In genomic region chr7:20595971-20596370, GRCh38 we compare ENCODE assay signal across 23 cellular contexts. TPM values are rescaled to one million over a fixed set of nuclear protein-coding genes. Genes with fewer than 3 reads are reported as not detected.
A peak's percentile ranks its signal among the peaks of the same experiment; 100 is the strongest.
DNase-seq lines count a peak whose midpoint lies in the region; TF ChIP-seq lines count a peak whose summit lies in the region.
"Had no signal": no experiment of that assay in that cellular context is flagged by ENCODE, and none has a peak within 500 bp of the region (broad histone marks: within the 10 kb centered on the region; RNA-seq: fewer than 3 reads in every experiment).

No MANE protein-coding gene starts in this region.

- TF ChIP-seq CTCF in astrocyte of the cerebellum (IDR thresholded peaks at IDR 0.05; ENCODE audit: low read depth, low read length, missing control alignments) (no peak), tibial nerve (IDR thresholded peaks at IDR 0.05) (no peak), PC-9 (conservative IDR thresholded peaks at IDR 0.05) (no peak)

- no peaks in the 10 kb centered on the region for H3K9me3 ChIP-seq in tibial nerve
- peaks cover 5% of the 10 kb centered on the region for H3K9me3 ChIP-seq in PC-9 (ENCODE audit: insufficient read depth, low read depth)
- H3K9me3 ChIP-seq: BLaER1, SJSA1 had no signal

- no peaks in the 10 kb centered on the region for H3K27me3 ChIP-seq in tibial nerve
- H3K27me3 ChIP-seq in PC-9 (ENCODE audit: insufficient read depth, low read depth) = no peaks in the 10 kb centered on the region
- H3K27me3 ChIP-seq: BLaER1, SJSA1 had no signal

- no peaks in the 10 kb centered on the region for H3K79me2 ChIP-seq in PC-9 (ENCODE audit: low read depth)

- no peak for TF ChIP-seq EP300 in tibial nerve (IDR thresholded peaks at IDR 0.05)

- in situ Hi-C loops in astrocyte of the cerebellum (cut with HindIII; ENCODE audit: low sequenced_read_pairs) = loop anchor here (25.0 kb wide), 1 partner anchor 834 kb away; the partner anchor contains the start of gene TMEM196

- no peaks in the 10 kb centered on the region for H4K20me1 ChIP-seq in PC-9 (ENCODE audit: insufficient read depth)
- H4K20me1 ChIP-seq: BLaER1 had no signal

- H3K4me3 ChIP-seq in astrocyte of the cerebellum (ENCODE audit: low read depth, low read length) (no peak overlapping the region), tibial nerve (no peak overlapping the region), PC-9 (no peak overlapping the region)
- H3K4me3 ChIP-seq: BLaER1, GM23248, SJSA1 had no signal

- no peaks in the 10 kb centered on the region; the same call in 1 of the 2 replicates for H3K9me2 ChIP-seq in PC-9 (ENCODE audit: insufficient read depth)

- WGBS in tibial nerve, 2 donors = 46 to 63% methylated on average over 2 of the region's 2 CpGs

- H3K27ac ChIP-seq in tibial nerve = peak overlapping the region in 3 of 4 donors; percentile 13 to 87 (median 77)
- no peak overlapping the region for H3K27ac ChIP-seq in PC-9
- H3K27ac ChIP-seq: BLaER1, GM23248, SJSA1 had no signal

- BruUV-seq in PC-9 (replicated peaks; lab: Mats Ljungman, UMichigan) = no TSS peak

- no peaks in the 10 kb centered on the region for H3F3A ChIP-seq in PC-9 (ENCODE audit: insufficient read depth, low read depth)

- peak; percentile 30 for DNase-seq in NCI-H446 treated with DMSO at 0.1 percent for 48 hours (lab: John Stamatoyannopoulos, UW)
- peak; percentile 23 for DNase-seq in astrocyte of the cerebellum (ENCODE audit: low read depth)
- peak; percentile 7 for DNase-seq in iris pigment epithelial cell (ENCODE audit: low read depth)
- no peak for DNase-seq in tibial nerve (ENCODE audit: low spot score in 2 of 2)
- no peak for DNase-seq in NOMO-1 treated with DMSO at 0.1 percent for 48 hours (lab: John Stamatoyannopoulos, UW; ENCODE audit: unreplicated experiment)
- DNase-seq in NCI-H2227 treated with DMSO at 0.1 percent for 48 hours (lab: John Stamatoyannopoulos, UW) = no peak
- DNase-seq in PC-9 = no peak
- DNase-seq: CD4-positive, CD25-positive, alpha-beta regulatory T cell; DMS153; DND-41; H7; NCI-H1105; NCI-H1436 treated with DMSO at 0.1 percent for 48 hours; NCI-H187 treated with DMSO at 0.1 percent for 48 hours; NCI-H2171 treated with DMSO at 0.1 percent for 48 hours; NCI-H524 treated with DMSO at 0.1 percent for 48 hours; NCI-H82; OCI-M1; Right ventricle myocardium superior had no signal

- CTCF ChIA-PET in PC-9 (lab: Charles Lee) = interaction anchor here (1.2 kb wide), 1 partner anchor 882 kb away, joined by 4 read pairs; no protein-coding TSS in a partner anchor

- H3K36me3 ChIP-seq in tibial nerve = no peaks in the 10 kb centered on the region
- H3K36me3 ChIP-seq in PC-9 (ENCODE audit: low read depth) = no peaks in the 10 kb centered on the region
- H3K36me3 ChIP-seq: BLaER1, SJSA1 had no signal

- no peak overlapping the region for H3K4me2 ChIP-seq in PC-9
- H3K4me2 ChIP-seq: BLaER1 had no signal

- POLR2A ChIA-PET in PC-9 (lab: Charles Lee; ENCODE audit: unreplicated experiment) = no interaction called here

- no peak for TF ChIP-seq POLR2A in tibial nerve (IDR thresholded peaks at IDR 0.05)

- no peak overlapping the region for H2AFZ ChIP-seq in PC-9
- H2AFZ ChIP-seq: GM23248 had no signal

- intact Hi-C loops in PC-9 (cut with micrococcal nuclease; ENCODE audit: unreplicated experiment) = loop anchor here (5.0 kb wide), 3 partner anchors 264 to 1474 kb away; partner anchors contain the start of gene ITGB8

- H3K4me1 ChIP-seq in tibial nerve (peaks cover 0 to 17% (median 2%) of the 10 kb centered on the region in 4 donors), PC-9 (replicated peaks; ENCODE audit: insufficient read depth) (no peaks in the 10 kb centered on the region; the same call in 1 of the 2 replicates)
- H3K4me1 ChIP-seq: SJSA1 had no signal

RNA-seq across cellular contexts. Expression of gene ABCB5, which starts 19.5 kb away (rescaled TPM):
- total RNA-seq in tibial nerve = 1 to 10 TPM in 3 of 4 donors, under 1 TPM in 1; 0.66 to 4.5 (median 2.0) TPM
- total RNA-seq in PC-9 (2021) = not detected in 2 replicates
- total RNA-seq: CD4-positive, CD25-positive, alpha-beta regulatory T cell; GM23248; HT-29; Right ventricle myocardium superior; SJSA1 had no signal

Comparison
In these comparisons a context has a peak if more than half of its experiments do, and no peak if none do; other contexts are left out.
1. DNase-seq: peak in NCI-H446 treated with DMSO at 0.1 percent for 48 hours (single experiment), astrocyte of the cerebellum (single experiment) and iris pigment epithelial cell (single experiment); none in tibial nerve (0 of 2), NOMO-1 treated with DMSO at 0.1 percent for 48 hours (single experiment), NCI-H2227 treated with DMSO at 0.1 percent for 48 hours (single experiment) and PC-9 (0 of 2).